13 cellular contexts compared by ENCODE assay signal in genomic region chrX:38304010-38304409, GRCh38. TPM values are rescaled to one million over a fixed set of nuclear protein-coding genes. Genes with fewer than 3 reads are reported as not detected.
DNase-seq lines count a peak whose midpoint lies in the region; ATAC-seq and TF ChIP-seq lines count a peak whose summit lies in the region.
"Had no signal": no experiment of that assay in that cellular context is flagged by ENCODE, and none has a peak within 500 bp of the region (broad histone marks: within the 10 kb centered on the region; RNA-seq: fewer than 3 reads in every experiment).

No MANE protein-coding gene starts in this region.

- peaks cover 3% of the 10 kb centered on the region for H3K4me1 Mint-ChIP-seq in chondrocyte (ENCODE audit: low read depth)
- H3K4me1 Mint-ChIP-seq in activated T-cell treated with anti-CD3 and anti-CD28 coated beads, Interleukin-2, amount 50 U/mL, for 24 hours (ENCODE audit: low read depth): no peaks in the 10 kb centered on the region
- H3K4me1 Mint-ChIP-seq: naive thymus-derived CD4-positive, alpha-beta T cell had no signal

- no peak for ATAC-seq in HG02571 (IDR thresholded peaks at IDR 0.05; ENCODE audit: unreplicated experiment)
- ATAC-seq: naive thymus-derived CD4-positive, alpha-beta T cell had no signal

- DNase-seq in ELR (ENCODE audit: low read depth) (peak; percentile 45), NCI-H1694 (lab: John Stamatoyannopoulos, UW) (peak; percentile 7), chondrocyte (ENCODE audit: low spot score) (no peak), myocyte (ENCODE audit: low read depth) (peak; percentile 29)
- DNase-seq in stimulated activated CD4-positive, alpha-beta T cell treated with anti-CD3 and anti-CD28 coated beads, Interleukin-4, amount 100 ng/mL, for 1 hour: no peak
- DNase-seq in activated effector memory CD4-positive, alpha-beta T cell treated with Interleukin-2 at 50 U/mL for 16 hours: no peak
- DNase-seq in activated T-cell treated with anti-CD3 and anti-CD28 coated beads, Interleukin-2, amount 50 U/mL, for 24 hours: no peak
- DNase-seq: activated CD8-positive, alpha-beta memory T cell treated with anti-CD3 and anti-CD28 coated beads, Interleukin-2, amount 50 U/mL, for 48 hours; naive thymus-derived CD4-positive, alpha-beta T cell; stimulated activated CD4-positive, alpha-beta T cell treated with anti-CD3 and anti-CD28 coated beads, Interleukin-2, amount 100 ng/mL, for 48 hours; substantia nigra had no signal

- H3K36me3 Mint-ChIP-seq in chondrocyte (ENCODE audit: low read depth): no peaks in the 10 kb centered on the region
- H3K36me3 Mint-ChIP-seq in activated T-cell treated with anti-CD3 and anti-CD28 coated beads, Interleukin-2, amount 50 U/mL, for 24 hours (ENCODE audit: low read depth): peaks cover 14% of the 10 kb centered on the region

- no peak overlapping the region for H3K27ac Mint-ChIP-seq in chondrocyte (ENCODE audit: unreplicated experiment)
- no peak overlapping the region for H3K27ac Mint-ChIP-seq in activated T-cell treated with anti-CD3 and anti-CD28 coated beads, Interleukin-2, amount 50 U/mL, for 24 hours
- H3K27ac Mint-ChIP-seq: naive thymus-derived CD4-positive, alpha-beta T cell had no signal

- no peaks in the 10 kb centered on the region for H3K9me3 Mint-ChIP-seq in chondrocyte (ENCODE audit: low read depth)
- H3K9me3 Mint-ChIP-seq in activated T-cell treated with anti-CD3 and anti-CD28 coated beads, Interleukin-2, amount 50 U/mL, for 24 hours: no peaks in the 10 kb centered on the region
- H3K9me3 Mint-ChIP-seq: naive thymus-derived CD4-positive, alpha-beta T cell had no signal

- TF ChIP-seq CTCF in chondrocyte (IDR thresholded peaks at IDR 0.05): peak; percentile 68

- no peak overlapping the region for H3K4me3 Mint-ChIP-seq in chondrocyte (ENCODE audit: unreplicated experiment)
- H3K4me3 Mint-ChIP-seq in activated T-cell treated with anti-CD3 and anti-CD28 coated beads, Interleukin-2, amount 50 U/mL, for 24 hours: no peak overlapping the region
- H3K4me3 Mint-ChIP-seq: naive thymus-derived CD4-positive, alpha-beta T cell had no signal

- H3K27me3 Mint-ChIP-seq in chondrocyte (ENCODE audit: low read depth): no peaks in the 10 kb centered on the region
- peaks cover 2% of the 10 kb centered on the region for H3K27me3 Mint-ChIP-seq in activated T-cell treated with anti-CD3 and anti-CD28 coated beads, Interleukin-2, amount 50 U/mL, for 24 hours
- H3K27me3 Mint-ChIP-seq: naive thymus-derived CD4-positive, alpha-beta T cell had no signal

RNA-seq across cellular contexts. Expression of gene RPGR, which starts 23.3 kb away (rescaled TPM):
- total RNA-seq in chondrocyte (2.9 to 3.3 TPM (median 3.1 TPM) in 3 replicates), myocyte (6.7 and 8.8 TPM in 2 replicates)
- 2.6 TPM for polyA plus RNA-seq in myocyte (2012)

RNA-seq across cellular contexts. Expression of gene OTC, which starts 48.4 kb away (rescaled TPM):
- total RNA-seq in chondrocyte: not detected in 3 replicates
- total RNA-seq in myocyte: not detected in 2 replicates
- polyA plus RNA-seq in myocyte (2012): not detected
- total RNA-seq: cardiac septum; naive thymus-derived CD4-positive, alpha-beta T cell had no signal
- polyA plus RNA-seq: naive thymus-derived CD4-positive, alpha-beta T cell had no signal

Comparison
In these comparisons a context has a peak if more than half of its experiments do, and no peak if none do; other contexts are left out.
1. DNase-seq: peak in ELR (single experiment), NCI-H1694 (single experiment) and myocyte (single experiment); none in chondrocyte (single experiment), stimulated activated CD4-positive, alpha-beta T cell treated with anti-CD3 and anti-CD28 coated beads, Interleukin-4, amount 100 ng/mL, for 1 hour (single experiment), activated effector memory CD4-positive, alpha-beta T cell treated with Interleukin-2 at 50 U/mL for 16 hours (single experiment) and activated T-cell treated with anti-CD3 and anti-CD28 coated beads, Interleukin-2, amount 50 U/mL, for 24 hours (single experiment).